In the genomic region with DNA sequence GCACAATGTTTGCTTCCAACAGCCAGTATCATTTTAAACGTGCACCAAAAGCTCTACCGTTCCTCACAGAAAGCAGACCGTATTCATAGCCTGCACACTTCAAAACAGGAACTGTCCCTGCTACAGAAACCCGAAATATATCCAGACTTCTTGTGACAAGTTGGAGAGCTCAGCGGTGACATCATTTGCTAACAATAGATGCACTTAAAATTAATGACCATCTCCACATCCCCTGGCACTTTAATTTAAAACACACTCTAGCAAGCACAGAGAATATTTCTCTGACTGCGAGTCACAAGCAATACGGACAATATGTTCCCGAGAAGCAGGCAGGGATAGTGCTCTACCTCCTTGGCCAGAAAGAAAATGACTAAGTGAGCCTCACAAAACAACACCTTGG, we compare ENCODE assay signal across 8 cellular contexts. TPM values are rescaled to one million over a fixed set of nuclear protein-coding genes. Genes with fewer than 3 reads are reported as not detected.
A peak's percentile ranks its signal among the peaks of the same experiment; 100 is the strongest.
DNase-seq lines count a peak whose midpoint lies in the region; ATAC-seq, FAIRE-seq and TF ChIP-seq lines count a peak whose summit lies in the region.

No MANE protein-coding gene starts in this region.

- no peak for TF ChIP-seq CTCF in A549 (IDR thresholded peaks at IDR 0.05)
- TF ChIP-seq CTCF in PC-3 (conservative IDR thresholded peaks at IDR 0.05; ENCODE audit: low read depth, low read length): no peak
- no peak for TF ChIP-seq CTCF in fibroblast of villous mesenchyme (IDR thresholded peaks at IDR 0.05; ENCODE audit: insufficient read depth, low read depth, low read length)
- TF ChIP-seq CTCF in suprapubic skin (IDR thresholded peaks at IDR 0.05): no peak

- no peaks in the 10 kb centered on the region for H3F3A ChIP-seq in PC-3 (ENCODE audit: low read length, unreplicated experiment)

- no peaks in the 10 kb centered on the region for H4K20me1 ChIP-seq in PC-3 (ENCODE audit: low read length)

- ATAC-seq in A549 (peak; percentile 45 to 52; a peak in 3 of 6 replicates), GM21360 (IDR thresholded peaks at IDR 0.05; ENCODE audit: unreplicated experiment) (peak; percentile 59), PC-3 (peak; percentile 83), GM19455 (IDR thresholded peaks at IDR 0.05; ENCODE audit: unreplicated experiment) (no peak), HG02981 (IDR thresholded peaks at IDR 0.05; ENCODE audit: unreplicated experiment) (no peak)

- no TSS peak for BruUV-seq in PC-3 (replicated peaks; lab: Mats Ljungman, UMichigan)

- DNase-seq in A549 (ENCODE audit: low read depth in 1 of 2, low spot score in 1 of 2) (no peak), PC-3 (peak; percentile 35), fibroblast of villous mesenchyme (ENCODE audit: low read depth) (peak; percentile 36), suprapubic skin (ENCODE audit: low spot score in 2 of 2) (no peak), NK-92 (lab: John Stamatoyannopoulos, UW; ENCODE audit: unreplicated experiment) (no peak)

- TF ChIP-seq EP300 in A549 (IDR thresholded peaks at IDR 0.05): no peak
- TF ChIP-seq EP300 in suprapubic skin (IDR thresholded peaks at IDR 0.05): no peak

- TF ChIP-seq POLR2A in A549 (IDR thresholded peaks at IDR 0.05; ENCODE audit: low read length) (no peak), suprapubic skin (IDR thresholded peaks at IDR 0.05) (peak in 1 of 2 donors; percentile 14)

- H2AFZ ChIP-seq in PC-3 (ENCODE audit: low read length): peak overlapping the region; percentile 88

- no peaks in the 10 kb centered on the region for H3K9me2 ChIP-seq in PC-3 (replicated peaks; ENCODE audit: low read length)

- H3K27me3 ChIP-seq in PC-3 (ENCODE audit: low read length) (no peaks in the 10 kb centered on the region), suprapubic skin (no peaks in the 10 kb centered on the region)

- H3K36me3 ChIP-seq in PC-3 (ENCODE audit: low read depth, low read length): no peaks in the 10 kb centered on the region
- no peaks in the 10 kb centered on the region for H3K36me3 ChIP-seq in suprapubic skin

- TF ChIP-seq RAD21 in A549 (conservative IDR thresholded peaks at IDR 0.05 in 1 of 2, IDR thresholded peaks at IDR 0.05 in 1 of 2): no peak

- no peak for FAIRE-seq in A549 (lab: Jason Lieb, UNC)

- H3K79me2 ChIP-seq in PC-3 (ENCODE audit: low read length): no peaks in the 10 kb centered on the region

- intact Hi-C loops in PC-3 (cut with micrococcal nuclease): loop anchor here (10.0 kb wide), 1 partner anchor 45 kb away; no protein-coding TSS in a partner anchor

- POLR2A ChIA-PET in A549 (lab: Yijun Ruan, JAX) (no interaction called here), PC-3 (lab: Charles Lee; ENCODE audit: unreplicated experiment) (no interaction called here)

- H3K9ac ChIP-seq in PC-3 (ENCODE audit: low read length): no peak overlapping the region

- peak overlapping the region; percentile 62 to 68; a peak in 4 of 6 replicates for H3K27ac ChIP-seq in A549
- H3K27ac ChIP-seq in PC-3 (ENCODE audit: low read length): no peak overlapping the region
- H3K27ac ChIP-seq in suprapubic skin: peak overlapping the region; percentile 45

- H3K9me3 ChIP-seq in A549: no peaks in the 10 kb centered on the region
- H3K9me3 ChIP-seq in PC-3 (ENCODE audit: low read length): no peaks in the 10 kb centered on the region
- no peaks in the 10 kb centered on the region for H3K9me3 ChIP-seq in suprapubic skin

- CTCF ChIA-PET in A549 (lab: Yijun Ruan, JAX) (no interaction called here), PC-3 (lab: Charles Lee) (no interaction called here)

- H3K4me2 ChIP-seq in A549 (peak overlapping the region; percentile 73), PC-3 (ENCODE audit: low read length) (peak overlapping the region; percentile 85)

- 11% methylated on average over 8 of the region's 8 CpGs for WGBS in A549 (ENCODE audit: missing lambda C conversion rate)
- 33% methylated on average over 8 of the region's 8 CpGs for WGBS in suprapubic skin

- H3K4me3 ChIP-seq in A549: 0 out of 3 replicates have a peak overlapping the region, but pooled peaks have one; percentile 1
- H3K4me3 ChIP-seq in PC-3 (ENCODE audit: low read length): peak overlapping the region; percentile 62
- H3K4me3 ChIP-seq in fibroblast of villous mesenchyme (ENCODE audit: low read depth, low read length): no peak overlapping the region
- H3K4me3 ChIP-seq in suprapubic skin: no peak overlapping the region

- H3K4me1 ChIP-seq in A549: peaks cover 11% of the 10 kb centered on the region
- H3K4me1 ChIP-seq in PC-3 (ENCODE audit: insufficient read depth, low read length): peaks cover 16% of the 10 kb centered on the region
- peaks cover 2% of the 10 kb centered on the region for H3K4me1 ChIP-seq in suprapubic skin

TF ChIP-seq in A549, 52 proteins besides CTCF, POLR2A, EP300 and RAD21:
- TF ChIP-seq SMC3 (IDR thresholded peaks at IDR 0.05) (no peak), ZC3H11A (IDR thresholded peaks at IDR 0.05) (no peak), RCOR1 (IDR thresholded peaks at IDR 0.05; ENCODE audit: low read depth, low read length) (no peak), NFE2L2 (conservative IDR thresholded peaks at IDR 0.05; ENCODE audit: low read length) (no peak), CEBPB (IDR thresholded peaks at IDR 0.05) (no peak)

RNA-seq across cellular contexts. Expression of gene NYX, which starts 2.5 kb away (rescaled TPM):
- polyA plus RNA-seq in A549 (2011; rRNA removed) (not detected in 2 replicates), A549 (2017; fragmentation: RNase III; extraction: RNeasy Plus Mini Kit Qiagen cat#74134 plus additional on column Dnase treatment) (not detected in 3 replicates)
- polyA plus RNA-seq in A549 (2012; cell fraction: cytosol; rRNA removed): 0.01 TPM in 1 of 2 replicates, not detected in the other
- polyA plus RNA-seq in A549 (2012; cell fraction: nucleus; rRNA removed): 0.01 TPM in 1 of 2 replicates, not detected in the other
- not detected in 2 replicates for polyA minus RNA-seq in A549 (2011; rRNA and poly(A)+ RNA removed)
- total RNA-seq in PC-3 (2014; rRNA removed) (not detected in 2 replicates), fibroblast of villous mesenchyme (not detected in 2 replicates), suprapubic skin (not detected)

Comparison
In these comparisons a context has a peak if more than half of its experiments do, and no peak if none do; other contexts are left out.
1. ATAC-seq: peak in A549 (2 of 2), GM21360 (single experiment) and PC-3 (single experiment); none in GM19455 (single experiment) and HG02981 (single experiment).
2. DNase-seq: peak in PC-3 (single experiment) and fibroblast of villous mesenchyme (single experiment); none in A549 (0 of 2), suprapubic skin (0 of 2) and NK-92 (single experiment).
3. H3K4me3 ChIP-seq: peak in A549 (single experiment) and PC-3 (single experiment); none in fibroblast of villous mesenchyme (single experiment) and suprapubic skin (single experiment).